Comparison of ENCODE assay signal across 8 cellular contexts in genomic region chr19:47778954-47779351, GRCh38. TPM values are rescaled to one million over a fixed set of nuclear protein-coding genes. Genes with fewer than 3 reads are reported as not detected.
A peak's percentile ranks its signal among the peaks of the same experiment; 100 is the strongest.
DNase-seq lines count a peak whose midpoint lies in the region; ATAC-seq and TF ChIP-seq lines count a peak whose summit lies in the region.

No MANE protein-coding gene starts in this region.

- peaks cover 27% of the 10 kb centered on the region for H4K20me1 ChIP-seq in osteoblast (ENCODE audit: insufficient read depth, low read length)

- no peak for TF ChIP-seq POLR2A in gastroesophageal sphincter (IDR thresholded peaks at IDR 0.05)

- H3K4me3 ChIP-seq in gastroesophageal sphincter (peak overlapping the region; percentile 81 to 93), osteoblast (ENCODE audit: insufficient read depth, low read length) (peak overlapping the region; percentile 98)

- H3K4me2 ChIP-seq in osteoblast (ENCODE audit: insufficient read depth, low read length): peak overlapping the region; percentile 96

- peak; percentile 29 for DNase-seq in activated naive CD4-positive, alpha-beta T cell treated with anti-CD3 and anti-CD28 coated beads for 36 hours
- no peak for DNase-seq in activated naive CD4-positive, alpha-beta T cell treated with anti-CD3 and anti-CD28 coated beads, Interleukin-2, amount 50 U/mL, for 16 hours
- no peak for DNase-seq in activated T-cell treated with anti-CD3 and anti-CD28 coated beads, Interleukin-2, amount 50 U/mL, for 4 hours
- peak; percentile 82 for DNase-seq in osteoblast (ENCODE audit: insufficient read length, low spot score, missing footprints)
- DNase-seq in ACHN: no peak
- DNase-seq in NCI-H1694 (lab: John Stamatoyannopoulos, UW): no peak

- peak overlapping the region; percentile 92 for H3K27ac Mint-ChIP-seq in activated naive CD4-positive, alpha-beta T cell treated with anti-CD3 and anti-CD28 coated beads for 36 hours

- ATAC-seq in activated T-cell treated with anti-CD3 and anti-CD28 coated beads, Interleukin-2, amount 50 U/mL, for 4 hours: peak; percentile 6 to 15
- ATAC-seq in gastroesophageal sphincter: peak; percentile 14
- no peak for ATAC-seq in GM21737 (IDR thresholded peaks at IDR 0.05; ENCODE audit: unreplicated experiment)

- H3K4me3 Mint-ChIP-seq in activated naive CD4-positive, alpha-beta T cell treated with anti-CD3 and anti-CD28 coated beads for 36 hours: peak overlapping the region; percentile 92
- H3K4me3 Mint-ChIP-seq in activated T-cell treated with anti-CD3 and anti-CD28 coated beads, Interleukin-2, amount 50 U/mL, for 4 hours: peak overlapping the region; percentile 95

- H3K4me1 ChIP-seq in gastroesophageal sphincter (peaks cover 3 to 62% (median 24%) of the 10 kb centered on the region in 3 donors), osteoblast (ENCODE audit: insufficient read depth, low read length) (peaks cover 14% of the 10 kb centered on the region)

- H3K27me3 Mint-ChIP-seq in activated naive CD4-positive, alpha-beta T cell treated with anti-CD3 and anti-CD28 coated beads for 36 hours (ENCODE audit: low read depth): no peaks in the 10 kb centered on the region
- H3K27me3 Mint-ChIP-seq in activated T-cell treated with anti-CD3 and anti-CD28 coated beads, Interleukin-2, amount 50 U/mL, for 4 hours (ENCODE audit: low read depth): no peaks in the 10 kb centered on the region

- TF ChIP-seq CTCF in gastroesophageal sphincter (IDR thresholded peaks at IDR 0.05) (no peak), osteoblast (IDR thresholded peaks at IDR 0.05; ENCODE audit: extremely low read depth, low read depth, low read length) (no peak)

- in situ Hi-C loops in ACHN (cut with HindIII; ENCODE audit: low pct_ligation_motif_present, low pct_unique_long_range_greater_than_20kb, low sequenced_read_pairs): no loop called here

- TF ChIP-seq EP300 in gastroesophageal sphincter (IDR thresholded peaks at IDR 0.05): no peak

- CTCF ChIA-PET in activated naive CD4-positive, alpha-beta T cell treated with anti-CD3 and anti-CD28 coated beads for 36 hours (lab: Charles Lee): no interaction called here

- H3K27me3 ChIP-seq in gastroesophageal sphincter (no peaks in the 10 kb centered on the region), osteoblast (ENCODE audit: insufficient read depth, low read length) (no peaks in the 10 kb centered on the region)

- H3K4me1 Mint-ChIP-seq in activated naive CD4-positive, alpha-beta T cell treated with anti-CD3 and anti-CD28 coated beads for 36 hours (ENCODE audit: low read depth): peaks cover 23% of the 10 kb centered on the region
- H3K4me1 Mint-ChIP-seq in activated T-cell treated with anti-CD3 and anti-CD28 coated beads, Interleukin-2, amount 50 U/mL, for 4 hours (ENCODE audit: low read depth): peaks cover 32% of the 10 kb centered on the region

- WGBS in gastroesophageal sphincter (ENCODE audit: low coverage in 1 of 2), 2 donors: 0% methylated on average over 3 of the region's 20 CpGs; no CpG with 5 or more reads in 1 of the 2 donors

- peak overlapping the region; percentile 99 for H2AFZ ChIP-seq in osteoblast (ENCODE audit: low read length)

- intact Hi-C loops in activated naive CD4-positive, alpha-beta T cell treated with anti-CD3 and anti-CD28 coated beads for 36 hours (cut with micrococcal nuclease): loop anchor here (1.0 to 10.0 kb wide), 2 partner anchors 34 to 174 kb away; partner anchors contain the start of genes BICRA and NOP53

- peaks cover 26% of the 10 kb centered on the region for H3K36me3 Mint-ChIP-seq in activated naive CD4-positive, alpha-beta T cell treated with anti-CD3 and anti-CD28 coated beads for 36 hours (ENCODE audit: low read depth)
- peaks cover 11% of the 10 kb centered on the region for H3K36me3 Mint-ChIP-seq in activated T-cell treated with anti-CD3 and anti-CD28 coated beads, Interleukin-2, amount 50 U/mL, for 4 hours (ENCODE audit: insufficient read depth)

- no peaks in the 10 kb centered on the region for H3K9me3 ChIP-seq in gastroesophageal sphincter
- no peaks in the 10 kb centered on the region for H3K9me3 ChIP-seq in osteoblast (ENCODE audit: low read depth, low read length)

- H3K79me2 ChIP-seq in osteoblast (ENCODE audit: insufficient read depth, low read length): peaks cover 37% of the 10 kb centered on the region

- no peaks in the 10 kb centered on the region for H3K9me3 Mint-ChIP-seq in activated naive CD4-positive, alpha-beta T cell treated with anti-CD3 and anti-CD28 coated beads for 36 hours
- H3K9me3 Mint-ChIP-seq in activated T-cell treated with anti-CD3 and anti-CD28 coated beads, Interleukin-2, amount 50 U/mL, for 4 hours: no peaks in the 10 kb centered on the region

- H3K27ac ChIP-seq in gastroesophageal sphincter (peak overlapping the region; percentile 93 to 98 (median 96)), osteoblast (ENCODE audit: low read depth, low read length) (peak overlapping the region; percentile 96)

- H3K36me3 ChIP-seq in gastroesophageal sphincter: peaks cover 0 to 31% of the 10 kb centered on the region in 2 donors
- H3K36me3 ChIP-seq in osteoblast (ENCODE audit: insufficient read depth, low read length): peaks cover 28% of the 10 kb centered on the region

RNA-seq across cellular contexts. Expression of gene SELENOW, which starts 0.5 kb away (rescaled TPM):
- total RNA-seq in activated naive CD4-positive, alpha-beta T cell treated with anti-CD3 and anti-CD28 coated beads for 36 hours: 100 to 1,000 TPM; 146 to 149 TPM
- total RNA-seq in activated T-cell treated with anti-CD3 and anti-CD28 coated beads, Interleukin-2, amount 50 U/mL, for 4 hours: 10 to 100 TPM; 57.7 to 68.0 (median 62.5) TPM
- 1,000 to 10,000 TPM; 1,196 to 1,646 (median 1,370) TPM for total RNA-seq in gastroesophageal sphincter
- 76.7 and 78.4 TPM in 2 replicates for total RNA-seq in osteoblast

RNA-seq across cellular contexts. Expression of gene TPRX1, which starts 25.4 kb away (rescaled TPM):
- not detected for total RNA-seq in activated naive CD4-positive, alpha-beta T cell treated with anti-CD3 and anti-CD28 coated beads for 36 hours
- not detected for total RNA-seq in activated T-cell treated with anti-CD3 and anti-CD28 coated beads, Interleukin-2, amount 50 U/mL, for 4 hours
- total RNA-seq in gastroesophageal sphincter: not detected
- not detected in 2 replicates for total RNA-seq in osteoblast

RNA-seq across cellular contexts. Expression of gene NOP53, which starts 33.6 kb away (rescaled TPM):
- 100 to 1,000 TPM; 274 to 300 TPM for total RNA-seq in activated naive CD4-positive, alpha-beta T cell treated with anti-CD3 and anti-CD28 coated beads for 36 hours
- total RNA-seq in activated T-cell treated with anti-CD3 and anti-CD28 coated beads, Interleukin-2, amount 50 U/mL, for 4 hours: 100 to 1,000 TPM; 260 to 295 (median 277) TPM
- 100 to 1,000 TPM; 332 to 592 (median 362) TPM for total RNA-seq in gastroesophageal sphincter
- total RNA-seq in osteoblast: 55.7 and 56.6 TPM in 2 replicates

RNA-seq across cellular contexts. Expression of gene CRX, which starts 42.8 kb away (rescaled TPM):
- total RNA-seq in activated naive CD4-positive, alpha-beta T cell treated with anti-CD3 and anti-CD28 coated beads for 36 hours: not detected
- total RNA-seq in activated T-cell treated with anti-CD3 and anti-CD28 coated beads, Interleukin-2, amount 50 U/mL, for 4 hours: not detected
- total RNA-seq in gastroesophageal sphincter (not detected), osteoblast (not detected in 2 replicates)

Comparison
In these comparisons a context has a peak if more than half of its experiments do, and no peak if none do; other contexts are left out.
1. DNase-seq: peak in activated naive CD4-positive, alpha-beta T cell treated with anti-CD3 and anti-CD28 coated beads for 36 hours (single experiment) and osteoblast (single experiment); none in activated naive CD4-positive, alpha-beta T cell treated with anti-CD3 and anti-CD28 coated beads, Interleukin-2, amount 50 U/mL, for 16 hours (single experiment), activated T-cell treated with anti-CD3 and anti-CD28 coated beads, Interleukin-2, amount 50 U/mL, for 4 hours (single experiment), ACHN (single experiment) and NCI-H1694 (single experiment).
2. RNA of gene SELENOW, which starts 0.5 kb away (total RNA-seq): 1,196 to 1,646 TPM in gastroesophageal sphincter; 146 to 149 TPM in activated naive CD4-positive, alpha-beta T cell treated with anti-CD3 and anti-CD28 coated beads for 36 hours, 76.7 to 78.4 TPM in osteoblast and 57.7 to 68.0 TPM in activated T-cell treated with anti-CD3 and anti-CD28 coated beads, Interleukin-2, amount 50 U/mL, for 4 hours; every median in the first group is over 4 times any median in the second.